22 cellular contexts compared by ENCODE assay signal in genomic region chr19:35487821-35488220, GRCh38. TPM values are rescaled to one million over a fixed set of nuclear protein-coding genes. Genes with fewer than 3 reads are reported as not detected.
A peak's percentile ranks its signal among the peaks of the same experiment; 100 is the strongest.
DNase-seq lines count a peak whose midpoint lies in the region; ATAC-seq, FAIRE-seq and TF ChIP-seq lines count a peak whose summit lies in the region.
"Had no signal": no experiment of that assay in that cellular context is flagged by ENCODE, and none has a peak within 500 bp of the region (broad histone marks: within the 10 kb centered on the region; RNA-seq: fewer than 3 reads in every experiment).

No MANE protein-coding gene starts in this region.

- DNase-seq in HepG2 (ENCODE audit: low spot score) (no peak), right lobe of liver (no peak), spleen (peak; percentile 35), suprapubic skin (ENCODE audit: low spot score in 2 of 2) (no peak), nucleus accumbens (lab: John Stamatoyannopoulos, UW) (no peak)
- DNase-seq: ACHN; BE2C; C1 segment of cervical spinal cord; CD4-positive, CD25-positive, alpha-beta regulatory T cell; CD8-positive, alpha-beta memory T cell; COR-L47; DMS 273 treated with DMSO at 0.1 percent for 48 hours; DMS53; DND-41; EL; GM23248 had no signal

- TF ChIP-seq POLR2A in HepG2 (IDR thresholded peaks at IDR 0.05; ENCODE audit: insufficient read depth in 1 of 2, low read depth in 2 of 2, low read length in 2 of 2): no peak
- TF ChIP-seq POLR2A in right lobe of liver (IDR thresholded peaks at IDR 0.05): no peak
- TF ChIP-seq POLR2A in spleen (IDR thresholded peaks at IDR 0.05): no peak
- no peak for TF ChIP-seq POLR2A in suprapubic skin (IDR thresholded peaks at IDR 0.05)

- no peak overlapping the region for H3K9ac ChIP-seq in HepG2 (ENCODE audit: insufficient read depth, low read depth, low read length)
- H3K9ac ChIP-seq: GM23248 had no signal

- H3K4me1 ChIP-seq in HepG2 (ENCODE audit: insufficient read depth, low read length) (peaks cover 40% of the 10 kb centered on the region), right lobe of liver (peaks cover 0 to 11% (median 0%) of the 10 kb centered on the region in 4 donors), spleen (peaks cover 0 to 13% (median 0%) of the 10 kb centered on the region in 6 donors), suprapubic skin (peaks cover 27% of the 10 kb centered on the region)
- H3K4me1 ChIP-seq: HAP-1 had no signal

- in situ Hi-C loops in HepG2 (cut with HindIII; ENCODE audit: extremely low pct_ligation_motif_present, low pct_unique_long_range_greater_than_20kb): no loop called here

- POLR2A ChIA-PET in HepG2 (lab: Yijun Ruan, JAX): no interaction called here

- H4K20me1 ChIP-seq in HepG2 (ENCODE audit: insufficient read depth, low read length): no peaks in the 10 kb centered on the region

- no peak overlapping the region for H2AFZ ChIP-seq in HepG2 (ENCODE audit: low read length)
- H2AFZ ChIP-seq: GM23248 had no signal

- H3K79me2 ChIP-seq in HepG2 (ENCODE audit: insufficient read depth, low read length): no peaks in the 10 kb centered on the region

- 96% methylated on average over 10 of the region's 10 CpGs for WGBS in HepG2 (ENCODE audit: low lambda C conversion rate)
- 80% methylated on average over 10 of the region's 10 CpGs for WGBS in right lobe of liver (ENCODE audit: insufficient coverage, low coverage, low lambda C conversion rate, missing lambda C conversion rate)
- WGBS in spleen, 5 donors: 83 to 91% (median 86%) methylated on average over 10 of the region's 10 CpGs
- WGBS in suprapubic skin: 92% methylated on average over 10 of the region's 10 CpGs

- no peak for TF ChIP-seq RAD21 in HepG2 (CRISPR knock-in tag; IDR thresholded peaks at IDR 0.05)

- CTCF ChIA-PET in HepG2 (lab: Yijun Ruan, JAX; ENCODE audit: low intra/inter-chr PET ratio, low total read pairs): no interaction called here

- H3K4me2 ChIP-seq in HepG2 (ENCODE audit: low read depth, low read length): no peak overlapping the region

- no peak for FAIRE-seq in HepG2 (lab: Jason Lieb, UNC)
- FAIRE-seq: A204.1, GM12891 had no signal

- H3K4me3 ChIP-seq in HepG2 (replicated peaks in 1 of 3; ENCODE audit: insufficient read depth in 1 of 3, low read depth in 2 of 3, low read length in 3 of 3) (no peak overlapping the region), right lobe of liver (no peak overlapping the region), spleen (no peak overlapping the region), suprapubic skin (peak overlapping the region; percentile 21)
- H3K4me3 ChIP-seq: GM23248, HAP-1 had no signal

- H3K36me3 ChIP-seq in HepG2 (replicated peaks in 1 of 2; ENCODE audit: control insufficient read depth in 1 of 2, insufficient read depth in 2 of 2, low read length in 2 of 2) (no peaks in the 10 kb centered on the region), right lobe of liver (no peaks in the 10 kb centered on the region), spleen (no peaks in the 10 kb centered on the region), suprapubic skin (no peaks in the 10 kb centered on the region)
- H3K36me3 ChIP-seq: BE2C, HAP-1 had no signal

- TF ChIP-seq EP300 in HepG2 (IDR thresholded peaks at IDR 0.05; ENCODE audit: low read depth in 2 of 2, low read length in 2 of 2) (no peak), HepG2 (CRISPR knock-in tag; IDR thresholded peaks at IDR 0.05; ENCODE audit: borderline replicate concordance) (no peak), suprapubic skin (IDR thresholded peaks at IDR 0.05) (no peak)

- intact Hi-C loops in HepG2 (cut with micrococcal nuclease; ENCODE audit: unreplicated experiment): no loop called here
- intact Hi-C loops in right lobe of liver (cut with DNase I): no loop called here
- intact Hi-C loops in spleen (cut with DNase I; ENCODE audit: low total_unique reads): no loop called here

- no peaks in the 10 kb centered on the region for H3K9me3 ChIP-seq in HepG2 (ENCODE audit: low read length)
- H3K9me3 ChIP-seq in right lobe of liver: no peaks in the 10 kb centered on the region
- no peaks in the 10 kb centered on the region for H3K9me3 ChIP-seq in spleen
- H3K9me3 ChIP-seq in suprapubic skin: no peaks in the 10 kb centered on the region
- H3K9me3 ChIP-seq: BE2C, HAP-1 had no signal

- H3K27ac ChIP-seq in HepG2 (ENCODE audit: extremely low read length, insufficient read depth, low read length): no peak overlapping the region
- no peak overlapping the region for H3K27ac ChIP-seq in right lobe of liver
- no peak overlapping the region for H3K27ac ChIP-seq in spleen
- no peak overlapping the region for H3K27ac ChIP-seq in suprapubic skin
- H3K27ac ChIP-seq: GM23248 had no signal

- H3K27me3 ChIP-seq in HepG2 (ENCODE audit: control insufficient read depth in 1 of 2, insufficient read depth in 2 of 2, low read length in 2 of 2) (no peaks in the 10 kb centered on the region), right lobe of liver (no peaks in the 10 kb centered on the region), spleen (replicated peaks in 1 of 7) (peaks cover 0 to 28% (median 0%) of the 10 kb centered on the region in 7 donors), suprapubic skin (peaks cover 7% of the 10 kb centered on the region)
- H3K27me3 ChIP-seq: BE2C had no signal

- BruUV-seq in HepG2 (replicated peaks; lab: Mats Ljungman, UMichigan): no TSS peak

- no peak for TF ChIP-seq CTCF in HepG2 (CRISPR knock-in tag; IDR thresholded peaks at IDR 0.05)
- no peak for TF ChIP-seq CTCF in right lobe of liver (IDR thresholded peaks at IDR 0.05)
- no peak for TF ChIP-seq CTCF in spleen (IDR thresholded peaks at IDR 0.05 in 8 of 11, conservative IDR thresholded peaks at IDR 0.05 in 3 of 11)
- no peak for TF ChIP-seq CTCF in suprapubic skin (IDR thresholded peaks at IDR 0.05)

- ATAC-seq in HepG2 (no peak), right lobe of liver (no peak), GM18907 (IDR thresholded peaks at IDR 0.05; ENCODE audit: unreplicated experiment) (no peak)

RNA-seq across cellular contexts. Expression of gene KRTDAP, which starts 2.4 kb away (rescaled TPM):
- 0.86 TPM in 1 of 2 replicates, not detected in the other for total RNA-seq in HepG2 (2016; rRNA removed; fragmentation: Illumina TruSeq; extraction: Trizol)
- 1.0 and 1.2 TPM in 2 replicates for total RNA-seq in HepG2 (2016; cell fraction: cytosol; rRNA removed; fragmentation: Illumina TruSeq; extraction: Trizol; ENCODE audit: low read depth)
- total RNA-seq in HepG2 (2016; cell fraction: insoluble cytoplasmic fraction; rRNA removed; fragmentation: Illumina TruSeq; extraction: Trizol): not detected in 2 replicates
- total RNA-seq in HepG2 (2016; cell fraction: membrane; rRNA removed; fragmentation: Illumina TruSeq; extraction: Trizol): 0.55 and 0.80 TPM in 2 replicates
- total RNA-seq in HepG2 (2016; cell fraction: nucleus; rRNA removed; fragmentation: Illumina TruSeq; extraction: Trizol): 1.1 TPM in 1 of 2 replicates, not detected in the other
- polyA plus RNA-seq in HepG2 (2011; rRNA removed): 0.67 and 1.5 TPM in 2 replicates
- 0.24 and 0.36 TPM in 2 replicates for polyA plus RNA-seq in HepG2 (2011; cell fraction: cytosol; rRNA removed)
- polyA plus RNA-seq in HepG2 (2011; cell fraction: nucleus; rRNA removed): 1.5 and 1.8 TPM in 2 replicates
- 2.0 TPM in 1 of 2 replicates, not detected in the other for polyA plus RNA-seq in HepG2 (2012)
- polyA plus RNA-seq in HepG2 (2016; cell fraction: cytosol; fragmentation: Illumina TruSeq; extraction: Trizol; ENCODE audit: low read depth): 0.45 and 0.46 TPM in 2 replicates
- polyA plus RNA-seq in HepG2 (2016; cell fraction: insoluble cytoplasmic fraction; fragmentation: Illumina TruSeq; extraction: Trizol; ENCODE audit: low read depth): 0.96 TPM in 1 of 2 replicates, not detected in the other
- 0.77 TPM in 1 of 2 replicates, not detected in the other for polyA plus RNA-seq in HepG2 (2016; cell fraction: membrane; fragmentation: Illumina TruSeq; extraction: Trizol; ENCODE audit: low read depth)
- polyA plus RNA-seq in HepG2 (2016; cell fraction: nucleus; fragmentation: Illumina TruSeq; extraction: Trizol; ENCODE audit: insufficient read depth, low read depth): 2.1 TPM in 1 of 2 replicates, not detected in the other
- not detected in 2 replicates for polyA minus RNA-seq in HepG2 (2011; rRNA and poly(A)+ RNA removed; ENCODE audit: low replicate concordance)
- polyA minus RNA-seq in HepG2 (2011; cell fraction: cytosol; rRNA and poly(A)+ RNA removed): not detected in 2 replicates
- not detected in 2 replicates for polyA minus RNA-seq in HepG2 (2011; cell fraction: nucleus; rRNA and poly(A)+ RNA removed)
- not detected for total RNA-seq in right lobe of liver
- total RNA-seq in spleen: 1 to 10 TPM in 1 of 7 donors, not detected in 6; 3.1 TPM
- polyA plus RNA-seq in spleen: not detected
- total RNA-seq in suprapubic skin: over 10,000 TPM in 2 of 4 donors, 1,000 to 10,000 TPM in 2; 1,056 to 12,237 (median 8,197) TPM
- total RNA-seq: CD4-positive, CD25-positive, alpha-beta regulatory T cell; CD8-positive, alpha-beta memory T cell; G401; GM23248; H4 had no signal
- polyA plus RNA-seq: CD4-positive, CD25-positive, alpha-beta regulatory T cell; CD8-positive, alpha-beta memory T cell; GM23248 had no signal

RNA-seq across cellular contexts. Expression of gene DMKN, which starts 25.6 kb away (rescaled TPM):
- total RNA-seq in HepG2 (2016; rRNA removed; fragmentation: Illumina TruSeq; extraction: Trizol) (57.0 and 57.1 TPM in 2 replicates), right lobe of liver (1 to 10 TPM; 1.0 to 4.0 (median 2.0) TPM), spleen (10 to 100 TPM in 2 of 7 donors, 1 to 10 TPM in 5; 2.5 to 17.9 (median 4.4) TPM), suprapubic skin (1,000 to 10,000 TPM; 2,237 to 6,229 (median 5,437) TPM)
- total RNA-seq in HepG2 (2016; cell fraction: cytosol; rRNA removed; fragmentation: Illumina TruSeq; extraction: Trizol; ENCODE audit: low read depth): 52.1 and 71.1 TPM in 2 replicates
- 55.0 and 64.5 TPM in 2 replicates for total RNA-seq in HepG2 (2016; cell fraction: insoluble cytoplasmic fraction; rRNA removed; fragmentation: Illumina TruSeq; extraction: Trizol)
- 55.0 and 70.4 TPM in 2 replicates for total RNA-seq in HepG2 (2016; cell fraction: membrane; rRNA removed; fragmentation: Illumina TruSeq; extraction: Trizol)
- total RNA-seq in HepG2 (2016; cell fraction: nucleus; rRNA removed; fragmentation: Illumina TruSeq; extraction: Trizol): 35.2 and 39.1 TPM in 2 replicates
- polyA plus RNA-seq in HepG2 (2011; rRNA removed) (50.8 and 71.8 TPM in 2 replicates), spleen (10 to 100 TPM in 2 of 3 donors, 1 to 10 TPM in 1; 7.2 to 15.3 (median 10.7) TPM)
- polyA plus RNA-seq in HepG2 (2011; cell fraction: cytosol; rRNA removed): 60.5 and 71.9 TPM in 2 replicates
- 113 and 144 TPM in 2 replicates for polyA plus RNA-seq in HepG2 (2011; cell fraction: nucleus; rRNA removed)
- 58.5 and 76.3 TPM in 2 replicates for polyA plus RNA-seq in HepG2 (2012)
- 63.4 and 84.5 TPM in 2 replicates for polyA plus RNA-seq in HepG2 (2016; cell fraction: cytosol; fragmentation: Illumina TruSeq; extraction: Trizol; ENCODE audit: low read depth)
- 82.8 and 88.3 TPM in 2 replicates for polyA plus RNA-seq in HepG2 (2016; cell fraction: insoluble cytoplasmic fraction; fragmentation: Illumina TruSeq; extraction: Trizol; ENCODE audit: low read depth)
- polyA plus RNA-seq in HepG2 (2016; cell fraction: membrane; fragmentation: Illumina TruSeq; extraction: Trizol; ENCODE audit: low read depth): 64.6 and 76.3 TPM in 2 replicates
- 74.9 and 81.7 TPM in 2 replicates for polyA plus RNA-seq in HepG2 (2016; cell fraction: nucleus; fragmentation: Illumina TruSeq; extraction: Trizol; ENCODE audit: insufficient read depth, low read depth)
- 16.2 and 41.7 TPM in 2 replicates for polyA minus RNA-seq in HepG2 (2011; rRNA and poly(A)+ RNA removed; ENCODE audit: low replicate concordance)
- polyA minus RNA-seq in HepG2 (2011; cell fraction: cytosol; rRNA and poly(A)+ RNA removed): 9.2 and 13.4 TPM in 2 replicates
- 36.8 and 59.8 TPM in 2 replicates for polyA minus RNA-seq in HepG2 (2011; cell fraction: nucleus; rRNA and poly(A)+ RNA removed)
- total RNA-seq: CD4-positive, CD25-positive, alpha-beta regulatory T cell had no signal

RNA-seq across cellular contexts. Expression of gene FFAR2, which starts 39.8 kb away (rescaled TPM):
- not detected in 2 replicates for total RNA-seq in HepG2 (2016; rRNA removed; fragmentation: Illumina TruSeq; extraction: Trizol)
- not detected in 2 replicates for total RNA-seq in HepG2 (2016; cell fraction: cytosol; rRNA removed; fragmentation: Illumina TruSeq; extraction: Trizol; ENCODE audit: low read depth)
- not detected in 2 replicates for total RNA-seq in HepG2 (2016; cell fraction: insoluble cytoplasmic fraction; rRNA removed; fragmentation: Illumina TruSeq; extraction: Trizol)
- total RNA-seq in HepG2 (2016; cell fraction: membrane; rRNA removed; fragmentation: Illumina TruSeq; extraction: Trizol): not detected in 2 replicates
- not detected in 2 replicates for total RNA-seq in HepG2 (2016; cell fraction: nucleus; rRNA removed; fragmentation: Illumina TruSeq; extraction: Trizol)
- polyA plus RNA-seq in HepG2 (2011; rRNA removed): 0.12 and 0.30 TPM in 2 replicates
- 0.03 and 0.14 TPM in 2 replicates for polyA plus RNA-seq in HepG2 (2011; cell fraction: cytosol; rRNA removed)
- polyA plus RNA-seq in HepG2 (2011; cell fraction: nucleus; rRNA removed): 0.12 TPM in 1 of 2 replicates, not detected in the other
- polyA plus RNA-seq in HepG2 (2012): 0.31 and 1.2 TPM in 2 replicates
- not detected in 2 replicates for polyA plus RNA-seq in HepG2 (2016; cell fraction: cytosol; fragmentation: Illumina TruSeq; extraction: Trizol; ENCODE audit: low read depth)
- polyA plus RNA-seq in HepG2 (2016; cell fraction: insoluble cytoplasmic fraction; fragmentation: Illumina TruSeq; extraction: Trizol; ENCODE audit: low read depth): not detected in 2 replicates
- not detected in 2 replicates for polyA plus RNA-seq in HepG2 (2016; cell fraction: membrane; fragmentation: Illumina TruSeq; extraction: Trizol; ENCODE audit: low read depth)
- not detected in 2 replicates for polyA plus RNA-seq in HepG2 (2016; cell fraction: nucleus; fragmentation: Illumina TruSeq; extraction: Trizol; ENCODE audit: insufficient read depth, low read depth)
- not detected in 2 replicates for polyA minus RNA-seq in HepG2 (2011; rRNA and poly(A)+ RNA removed; ENCODE audit: low replicate concordance)
- not detected in 2 replicates for polyA minus RNA-seq in HepG2 (2011; cell fraction: cytosol; rRNA and poly(A)+ RNA removed)
- not detected in 2 replicates for polyA minus RNA-seq in HepG2 (2011; cell fraction: nucleus; rRNA and poly(A)+ RNA removed)
- under 1 TPM in 3 of 6 experiments, not detected in 3; 0.30 to 0.64 (median 0.35) TPM for total RNA-seq in right lobe of liver
- total RNA-seq in spleen: 10 to 100 TPM in 5 of 7 donors, 1 to 10 TPM in 2; 3.0 to 53.5 (median 12.6) TPM
- polyA plus RNA-seq in spleen: 1 to 10 TPM in 2 of 3 donors, under 1 TPM in 1; 0.89 to 9.0 (median 5.7) TPM
- under 1 TPM in 3 of 4 donors, not detected in 1; 0.29 to 0.64 (median 0.30) TPM for total RNA-seq in suprapubic skin
- total RNA-seq: CD4-positive, CD25-positive, alpha-beta regulatory T cell; CD8-positive, alpha-beta memory T cell; G401; GM23248; H4 had no signal
- polyA plus RNA-seq: CD4-positive, CD25-positive, alpha-beta regulatory T cell; CD8-positive, alpha-beta memory T cell; GM23248 had no signal

RNA-seq across cellular contexts. Expression of gene SBSN, which starts 40.3 kb away (rescaled TPM):
- total RNA-seq in HepG2 (2016; rRNA removed; fragmentation: Illumina TruSeq; extraction: Trizol) (not detected in 2 replicates), right lobe of liver (under 1 TPM in 1 of 6 experiments, not detected in 5; 0.24 TPM), spleen (not detected), suprapubic skin (1,000 to 10,000 TPM in 3 of 4 donors, 100 to 1,000 TPM in 1; 308 to 1,594 (median 1,430) TPM)
- total RNA-seq in HepG2 (2016; cell fraction: cytosol; rRNA removed; fragmentation: Illumina TruSeq; extraction: Trizol; ENCODE audit: low read depth): not detected in 2 replicates
- not detected in 2 replicates for total RNA-seq in HepG2 (2016; cell fraction: insoluble cytoplasmic fraction; rRNA removed; fragmentation: Illumina TruSeq; extraction: Trizol)
- not detected in 2 replicates for total RNA-seq in HepG2 (2016; cell fraction: membrane; rRNA removed; fragmentation: Illumina TruSeq; extraction: Trizol)
- not detected in 2 replicates for total RNA-seq in HepG2 (2016; cell fraction: nucleus; rRNA removed; fragmentation: Illumina TruSeq; extraction: Trizol)
- polyA plus RNA-seq in HepG2 (2011; rRNA removed) (not detected in 2 replicates), spleen (under 1 TPM; 0.05 to 0.33 (median 0.19) TPM)
- polyA plus RNA-seq in HepG2 (2011; cell fraction: cytosol; rRNA removed): not detected in 2 replicates
- not detected in 2 replicates for polyA plus RNA-seq in HepG2 (2011; cell fraction: nucleus; rRNA removed)
- 0.16 TPM in 1 of 2 replicates, not detected in the other for polyA plus RNA-seq in HepG2 (2012)
- polyA plus RNA-seq in HepG2 (2016; cell fraction: cytosol; fragmentation: Illumina TruSeq; extraction: Trizol; ENCODE audit: low read depth): not detected in 2 replicates
- polyA plus RNA-seq in HepG2 (2016; cell fraction: insoluble cytoplasmic fraction; fragmentation: Illumina TruSeq; extraction: Trizol; ENCODE audit: low read depth): not detected in 2 replicates
- not detected in 2 replicates for polyA plus RNA-seq in HepG2 (2016; cell fraction: membrane; fragmentation: Illumina TruSeq; extraction: Trizol; ENCODE audit: low read depth)
- not detected in 2 replicates for polyA plus RNA-seq in HepG2 (2016; cell fraction: nucleus; fragmentation: Illumina TruSeq; extraction: Trizol; ENCODE audit: insufficient read depth, low read depth)
- not detected in 2 replicates for polyA minus RNA-seq in HepG2 (2011; rRNA and poly(A)+ RNA removed; ENCODE audit: low replicate concordance)
- not detected in 2 replicates for polyA minus RNA-seq in HepG2 (2011; cell fraction: cytosol; rRNA and poly(A)+ RNA removed)
- not detected in 2 replicates for polyA minus RNA-seq in HepG2 (2011; cell fraction: nucleus; rRNA and poly(A)+ RNA removed)
- total RNA-seq: CD4-positive, CD25-positive, alpha-beta regulatory T cell; CD8-positive, alpha-beta memory T cell; G401 had no signal
- polyA plus RNA-seq: CD4-positive, CD25-positive, alpha-beta regulatory T cell; CD8-positive, alpha-beta memory T cell had no signal

RNA-seq across cellular contexts. Expression of gene GAPDHS, which starts 45.4 kb away (rescaled TPM):
- total RNA-seq in HepG2 (2016; rRNA removed; fragmentation: Illumina TruSeq; extraction: Trizol): not detected in 2 replicates
- not detected in 2 replicates for total RNA-seq in HepG2 (2016; cell fraction: cytosol; rRNA removed; fragmentation: Illumina TruSeq; extraction: Trizol; ENCODE audit: low read depth)
- not detected in 2 replicates for total RNA-seq in HepG2 (2016; cell fraction: insoluble cytoplasmic fraction; rRNA removed; fragmentation: Illumina TruSeq; extraction: Trizol)
- total RNA-seq in HepG2 (2016; cell fraction: membrane; rRNA removed; fragmentation: Illumina TruSeq; extraction: Trizol): not detected in 2 replicates
- not detected in 2 replicates for total RNA-seq in HepG2 (2016; cell fraction: nucleus; rRNA removed; fragmentation: Illumina TruSeq; extraction: Trizol)
- polyA plus RNA-seq in HepG2 (2011; rRNA removed): 0.09 TPM in 1 of 2 replicates, not detected in the other
- not detected in 2 replicates for polyA plus RNA-seq in HepG2 (2011; cell fraction: cytosol; rRNA removed)
- polyA plus RNA-seq in HepG2 (2011; cell fraction: nucleus; rRNA removed): not detected in 2 replicates
- polyA plus RNA-seq in HepG2 (2012): not detected in 2 replicates
- polyA plus RNA-seq in HepG2 (2016; cell fraction: cytosol; fragmentation: Illumina TruSeq; extraction: Trizol; ENCODE audit: low read depth): not detected in 2 replicates
- not detected in 2 replicates for polyA plus RNA-seq in HepG2 (2016; cell fraction: insoluble cytoplasmic fraction; fragmentation: Illumina TruSeq; extraction: Trizol; ENCODE audit: low read depth)
- not detected in 2 replicates for polyA plus RNA-seq in HepG2 (2016; cell fraction: membrane; fragmentation: Illumina TruSeq; extraction: Trizol; ENCODE audit: low read depth)
- polyA plus RNA-seq in HepG2 (2016; cell fraction: nucleus; fragmentation: Illumina TruSeq; extraction: Trizol; ENCODE audit: insufficient read depth, low read depth): not detected in 2 replicates
- not detected in 2 replicates for polyA minus RNA-seq in HepG2 (2011; rRNA and poly(A)+ RNA removed; ENCODE audit: low replicate concordance)
- polyA minus RNA-seq in HepG2 (2011; cell fraction: cytosol; rRNA and poly(A)+ RNA removed): not detected in 2 replicates
- not detected in 2 replicates for polyA minus RNA-seq in HepG2 (2011; cell fraction: nucleus; rRNA and poly(A)+ RNA removed)
- total RNA-seq in right lobe of liver: not detected
- under 1 TPM in 1 of 7 donors, not detected in 6; 0.17 TPM for total RNA-seq in spleen
- polyA plus RNA-seq in spleen: under 1 TPM in 2 of 3 donors, not detected in 1; 0.13 to 0.14 TPM
- total RNA-seq in suprapubic skin: 1 to 10 TPM; 4.1 to 8.4 (median 6.4) TPM
- total RNA-seq: CD4-positive, CD25-positive, alpha-beta regulatory T cell; CD8-positive, alpha-beta memory T cell; G401; GM23248; H4 had no signal
- polyA plus RNA-seq: CD4-positive, CD25-positive, alpha-beta regulatory T cell; CD8-positive, alpha-beta memory T cell; GM23248 had no signal

Comparison
In these comparisons a context has a peak if more than half of its experiments do, and no peak if none do; other contexts are left out.
1. RNA of gene KRTDAP, which starts 2.4 kb away (total RNA-seq): 1,056 to 12,237 TPM in suprapubic skin; 0.55 to 1.2 TPM in HepG2, not detected in right lobe of liver and 3.1 TPM in spleen; every median in the first group is over 100 times any median in the second.
2. RNA of gene DMKN, which starts 25.6 kb away (total RNA-seq): 2,237 to 6,229 TPM in suprapubic skin; 35.2 to 71.1 TPM in HepG2, 2.5 to 17.9 TPM in spleen and 1.0 to 4.0 TPM in right lobe of liver; every median in the first group is over 10 times any median in the second.